In genomic region chr7:135165862-135166261, GRCh38 we compare ENCODE assay signal across 17 cellular contexts. TPM values are rescaled to one million over a fixed set of nuclear protein-coding genes. Genes with fewer than 3 reads are reported as not detected.
A peak's percentile ranks its signal among the peaks of the same experiment; 100 is the strongest.
DNase-seq lines count a peak whose midpoint lies in the region; TF ChIP-seq lines count a peak whose summit lies in the region.
"Had no signal": no experiment of that assay in that cellular context is flagged by ENCODE, and none has a peak within 500 bp of the region (broad histone marks: within the 10 kb centered on the region; RNA-seq: fewer than 3 reads in every experiment).

No MANE protein-coding gene starts in this region.

- H3K27ac Mint-ChIP-seq in activated CD4-positive, alpha-beta memory T cell treated with anti-CD3 and anti-CD28 coated beads for 36 hours, result peak overlapping the region; percentile 58
- H3K27ac Mint-ChIP-seq in activated CD4-positive, alpha-beta memory T cell treated with anti-CD3 and anti-CD28 coated beads, Interleukin-2, amount 10 ng/mL, durations not matched to agents 7 days and 5 days, result no peak overlapping the region
- H3K27ac Mint-ChIP-seq: progenitor cell of endocrine pancreas, type B pancreatic cell had no signal

- TF ChIP-seq EP300 in stomach (IDR thresholded peaks at IDR 0.05), result no peak
- no peak for TF ChIP-seq EP300 in ovary (IDR thresholded peaks at IDR 0.05)

- no peaks in the 10 kb centered on the region for H3K27me3 ChIP-seq in liver (ENCODE audit: control insufficient read depth in 4 of 4, insufficient read depth in 4 of 4, low read length in 3 of 4)
- no peaks in the 10 kb centered on the region for H3K27me3 ChIP-seq in stomach
- no peaks in the 10 kb centered on the region for H3K27me3 ChIP-seq in ovary

- H3K9me3 ChIP-seq in liver (ENCODE audit: control insufficient read depth in 4 of 4, low read length in 3 of 4) (no peaks in the 10 kb centered on the region), stomach (no peaks in the 10 kb centered on the region), ovary (no peaks in the 10 kb centered on the region)
- H3K9me3 ChIP-seq: Caco-2 had no signal

- peaks cover 3 to 24% (median 10%) of the 10 kb centered on the region in 4 donors for H3K36me3 ChIP-seq in liver (ENCODE audit: control insufficient read depth in 4 of 4, insufficient read depth in 3 of 4, low read depth in 1 of 4, low read length in 3 of 4)
- H3K36me3 ChIP-seq in stomach, result peaks cover 31 to 56% (median 50%) of the 10 kb centered on the region in 4 donors
- no peaks in the 10 kb centered on the region for H3K36me3 ChIP-seq in ovary

- no peak overlapping the region for H3K9ac ChIP-seq in liver (ENCODE audit: low read depth in 1 of 2, low read length in 2 of 2)

- POLR2A ChIA-PET in activated CD4-positive, alpha-beta memory T cell treated with anti-CD3 and anti-CD28 coated beads for 36 hours (lab: Charles Lee), result interaction anchor here (2.1 kb wide), 1 partner anchor 19 kb away, joined by 12 read pairs; the partner anchor contains the start of gene TMEM140
- POLR2A ChIA-PET in activated CD4-positive, alpha-beta memory T cell treated with anti-CD3 and anti-CD28 coated beads, Interleukin-2, amount 10 ng/mL, durations not matched to agents 7 days and 5 days (lab: Charles Lee), result interaction anchor here (0.6 to 9.1 kb wide), 3 partner anchors 8 to 32 kb away, joined by 3 to 181 read pairs (median 4); partner anchors contain the start of gene TMEM140
- POLR2A ChIA-PET in RWPE1 (lab: Yijun Ruan, JAX; ENCODE audit: low non-redundant PET), result no interaction called here

- 84% methylated on average over 4 of the region's 4 CpGs for WGBS in liver
- 74 to 90% (median 82%) methylated on average over 4 of the region's 4 CpGs for WGBS in stomach, 5 donors
- WGBS in ovary, 3 donors, result 68 to 78% (median 72%) methylated on average over 4 of the region's 4 CpGs

- no peaks in the 10 kb centered on the region for H3K27me3 Mint-ChIP-seq in activated CD4-positive, alpha-beta memory T cell treated with anti-CD3 and anti-CD28 coated beads for 36 hours
- H3K27me3 Mint-ChIP-seq in activated CD4-positive, alpha-beta memory T cell treated with anti-CD3 and anti-CD28 coated beads, Interleukin-2, amount 10 ng/mL, durations not matched to agents 7 days and 5 days, result no peaks in the 10 kb centered on the region
- H3K27me3 Mint-ChIP-seq: progenitor cell of endocrine pancreas, type B pancreatic cell had no signal

- TF ChIP-seq CTCF in RWPE1 (conservative IDR thresholded peaks at IDR 0.05; ENCODE audit: low read depth) (no peak), liver (IDR thresholded peaks at IDR 0.05; ENCODE audit: low read depth, low read length, missing input control) (no peak), stomach (IDR thresholded peaks at IDR 0.05) (no peak), ovary (IDR thresholded peaks at IDR 0.05) (no peak)

- H3K4me1 ChIP-seq in liver (ENCODE audit: control insufficient read depth in 4 of 4, insufficient read depth in 4 of 4, low read length in 3 of 4) (peaks cover 5 to 42% (median 22%) of the 10 kb centered on the region in 4 donors), stomach (peaks cover 31 to 67% (median 58%) of the 10 kb centered on the region in 4 donors), ovary (ENCODE audit: insufficient read depth) (peaks cover 2% of the 10 kb centered on the region)

- H3K27ac ChIP-seq in RWPE1, result peak overlapping the region; percentile 11; the same call in 1 of the 2 replicates
- H3K27ac ChIP-seq in liver (ENCODE audit: low read depth in 1 of 2, low read length in 2 of 2), result peak overlapping the region; percentile 10 to 69
- peak overlapping the region in 3 of 5 donors; percentile 96 to 99 (median 97) for H3K27ac ChIP-seq in stomach
- no peak overlapping the region for H3K27ac ChIP-seq in ovary

- peaks cover 9% of the 10 kb centered on the region for H3K9me3 Mint-ChIP-seq in activated CD4-positive, alpha-beta memory T cell treated with anti-CD3 and anti-CD28 coated beads for 36 hours
- peaks cover 11% of the 10 kb centered on the region for H3K9me3 Mint-ChIP-seq in activated CD4-positive, alpha-beta memory T cell treated with anti-CD3 and anti-CD28 coated beads, Interleukin-2, amount 10 ng/mL, durations not matched to agents 7 days and 5 days

- H3K4me3 ChIP-seq in liver (ENCODE audit: low read depth in 1 of 3, low read length in 3 of 3) (no peak overlapping the region), stomach (no peak overlapping the region), ovary (no peak overlapping the region)

- H3K4me3 Mint-ChIP-seq in activated CD4-positive, alpha-beta memory T cell treated with anti-CD3 and anti-CD28 coated beads for 36 hours, result no peak overlapping the region
- no peak overlapping the region for H3K4me3 Mint-ChIP-seq in activated CD4-positive, alpha-beta memory T cell treated with anti-CD3 and anti-CD28 coated beads, Interleukin-2, amount 10 ng/mL, durations not matched to agents 7 days and 5 days
- H3K4me3 Mint-ChIP-seq: type B pancreatic cell had no signal

- DNase-seq in activated CD4-positive, alpha-beta memory T cell treated with anti-CD3 and anti-CD28 coated beads for 36 hours, result no peak
- no peak for DNase-seq in activated CD4-positive, alpha-beta memory T cell treated with anti-CD3 and anti-CD28 coated beads, Interleukin-2, amount 10 ng/mL, durations not matched to agents 7 days and 5 days
- DNase-seq in RWPE1 (ENCODE audit: low spot score), result no peak
- no peak for DNase-seq in stomach
- DNase-seq in NCI-H1092 (lab: John Stamatoyannopoulos, UW), result no peak
- DNase-seq in foreskin melanocyte, result no peak
- DNase-seq in ovary, result no peak
- DNase-seq: activated CD4-positive, alpha-beta T cell treated with anti-CD3 and anti-CD28 coated beads, Interleukin-2, amount 50 U/mL, for 4 hours; activated gamma-delta T cell treated with Interleukin-2 at 50 U/mL for 16 hours; Caco-2; effector memory CD4-positive, alpha-beta T cell; NCI-H1048; NCI-H2171; T-helper 9 cell had no signal

- TF ChIP-seq RAD21 in liver (IDR thresholded peaks at IDR 0.05), result no peak

- CTCF ChIA-PET in activated CD4-positive, alpha-beta memory T cell treated with anti-CD3 and anti-CD28 coated beads for 36 hours (lab: Charles Lee), result interaction anchor here (2.3 kb wide), 1 partner anchor 18 kb away, joined by 5 read pairs; the partner anchor contains the start of gene TMEM140
- CTCF ChIA-PET in activated CD4-positive, alpha-beta memory T cell treated with anti-CD3 and anti-CD28 coated beads, Interleukin-2, amount 10 ng/mL, durations not matched to agents 7 days and 5 days (lab: Charles Lee), result no interaction called here
- CTCF ChIA-PET in RWPE1 (lab: Yijun Ruan, JAX), result no interaction called here

- peaks cover 66% of the 10 kb centered on the region for H3K36me3 Mint-ChIP-seq in activated CD4-positive, alpha-beta memory T cell treated with anti-CD3 and anti-CD28 coated beads for 36 hours
- H3K36me3 Mint-ChIP-seq in activated CD4-positive, alpha-beta memory T cell treated with anti-CD3 and anti-CD28 coated beads, Interleukin-2, amount 10 ng/mL, durations not matched to agents 7 days and 5 days (ENCODE audit: low read depth), result peaks cover 83% of the 10 kb centered on the region

- peaks cover 41% of the 10 kb centered on the region for H3K4me1 Mint-ChIP-seq in activated CD4-positive, alpha-beta memory T cell treated with anti-CD3 and anti-CD28 coated beads for 36 hours (ENCODE audit: low read depth)
- peaks cover 60% of the 10 kb centered on the region for H3K4me1 Mint-ChIP-seq in activated CD4-positive, alpha-beta memory T cell treated with anti-CD3 and anti-CD28 coated beads, Interleukin-2, amount 10 ng/mL, durations not matched to agents 7 days and 5 days

- intact Hi-C loops in activated CD4-positive, alpha-beta memory T cell treated with anti-CD3 and anti-CD28 coated beads for 36 hours (cut with micrococcal nuclease), result loop anchor here (5.0 to 10.0 kb wide), 3 partner anchors 431 to 851 kb away; partner anchors contain the start of gene SLC35B4
- intact Hi-C loops in stomach (cut with DNase I; ENCODE audit: low total_unique reads), result loop anchor here (10.0 kb wide), 1 partner anchor 171 kb away; no protein-coding TSS in a partner anchor
- intact Hi-C loops in ovary (cut with DNase I), result loop anchor here (5.0 to 10.0 kb wide), 5 partner anchors 171 to 481 kb away; partner anchors contain the start of gene AGBL3 (in 1 of the 4)

- TF ChIP-seq POLR2A in stomach (IDR thresholded peaks at IDR 0.05) (no peak), ovary (IDR thresholded peaks at IDR 0.05) (no peak)

TF ChIP-seq in liver, 16 proteins besides CTCF, POLR2A, EP300 and RAD21 (continues in another document):
- no peak for TF ChIP-seq HNF4G (IDR thresholded peaks at IDR 0.05)
- TF ChIP-seq RXRA (IDR thresholded peaks at IDR 0.05), result no peak
- TF ChIP-seq HNF4A (conservative IDR thresholded peaks at IDR 0.05), result no peak
- TF ChIP-seq, protein P1, sequence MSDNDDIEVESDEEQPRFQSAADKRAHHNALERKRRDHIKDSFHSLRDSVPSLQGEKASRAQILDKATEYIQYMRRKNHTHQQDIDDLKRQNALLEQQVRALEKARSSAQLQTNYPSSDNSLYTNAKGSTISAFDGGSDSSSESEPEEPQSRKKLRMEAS (IDR thresholded peaks at IDR 0.05), result no peak

RNA-seq across cellular contexts. Expression of gene CYREN, which starts 4.6 kb away (rescaled TPM):
- total RNA-seq in activated CD4-positive, alpha-beta memory T cell treated with anti-CD3 and anti-CD28 coated beads for 36 hours, result 10 to 100 TPM; 41.6 to 43.6 TPM
- 10 to 100 TPM; 32.0 to 32.1 TPM for total RNA-seq in activated CD4-positive, alpha-beta memory T cell treated with anti-CD3 and anti-CD28 coated beads, Interleukin-2, amount 10 ng/mL, durations not matched to agents 7 days and 5 days
- total RNA-seq in liver (10 to 100 TPM; 18.1 to 20.3 TPM), stomach (10 to 100 TPM; 11.1 to 33.0 (median 29.8) TPM), ovary (10 to 100 TPM; 25.4 to 54.2 (median 40.2) TPM)
- polyA plus RNA-seq in liver (10 to 100 TPM; 13.2 to 14.0 TPM), stomach (10 to 100 TPM; 21.7 to 30.8 (median 30.5) TPM), ovary (10 to 100 TPM; 21.1 to 24.1 TPM)

RNA-seq across cellular contexts. Expression of gene TMEM140, which starts 18.0 kb away (rescaled TPM):
- 1 to 10 TPM; 8.6 to 10.0 TPM for total RNA-seq in activated CD4-positive, alpha-beta memory T cell treated with anti-CD3 and anti-CD28 coated beads for 36 hours
- total RNA-seq in activated CD4-positive, alpha-beta memory T cell treated with anti-CD3 and anti-CD28 coated beads, Interleukin-2, amount 10 ng/mL, durations not matched to agents 7 days and 5 days, result 10 to 100 TPM; 36.5 to 37.1 TPM
- total RNA-seq in liver (10 to 100 TPM; 22.3 to 34.3 TPM), stomach (10 to 100 TPM in 2 of 5 donors, 1 to 10 TPM in 2, under 1 TPM in 1; 0.89 to 18.7 (median 9.7) TPM), ovary (1 to 10 TPM; 5.9 to 9.3 (median 8.4) TPM)
- polyA plus RNA-seq in liver (10 to 100 TPM; 22.6 to 29.3 TPM), stomach (1 to 10 TPM; 2.1 to 6.5 (median 3.0) TPM), ovary (10 to 100 TPM; 13.0 to 25.0 TPM)

RNA-seq across cellular contexts. Expression of gene WDR91, which starts 45.5 kb away (rescaled TPM):
- 10 to 100 TPM; 10.3 to 11.0 TPM for total RNA-seq in activated CD4-positive, alpha-beta memory T cell treated with anti-CD3 and anti-CD28 coated beads for 36 hours
- total RNA-seq in activated CD4-positive, alpha-beta memory T cell treated with anti-CD3 and anti-CD28 coated beads, Interleukin-2, amount 10 ng/mL, durations not matched to agents 7 days and 5 days, result 10 to 100 TPM; 10.7 to 11.6 TPM
- total RNA-seq in liver, result 10 to 100 TPM; 11.8 to 19.0 TPM
- polyA plus RNA-seq in liver, result 1 to 10 TPM; 5.8 to 6.6 TPM
- total RNA-seq in stomach, result 10 to 100 TPM in 4 of 5 donors, 1 to 10 TPM in 1; 7.0 to 79.4 (median 33.5) TPM
- polyA plus RNA-seq in stomach, result 10 to 100 TPM in 1 of 3 donors, 1 to 10 TPM in 2; 6.3 to 13.2 (median 6.6) TPM
- 10 to 100 TPM; 14.7 to 56.3 (median 32.7) TPM for total RNA-seq in ovary
- 10 to 100 TPM; 12.6 to 17.7 TPM for polyA plus RNA-seq in ovary

Comparison
In these comparisons a context has a peak if more than half of its experiments do, and no peak if none do; other contexts are left out.
1. H3K27ac ChIP-seq: peak in RWPE1 (single experiment), liver (2 of 2) and stomach (3 of 5); none in ovary (0 of 2).